Comparison of ENCODE assay signal across 8 cellular contexts in genomic region chr10:121975295-121976086, GRCh38. TPM values are rescaled to one million over a fixed set of nuclear protein-coding genes. Genes with fewer than 3 reads are reported as not detected.
DNase-seq lines count a peak whose midpoint lies in the region; ATAC-seq, FAIRE-seq and TF ChIP-seq lines count a peak whose summit lies in the region.

No MANE protein-coding gene starts in this region.

- H2AFZ ChIP-seq in astrocyte (ENCODE audit: low read depth, low read length), result peak overlapping the region; percentile 89

- peaks cover 10% of the 10 kb centered on the region for H4K20me1 ChIP-seq in astrocyte (ENCODE audit: insufficient read depth, low read length)

- H3K27me3 Mint-ChIP-seq in astrocyte (ENCODE audit: low read depth, unreplicated experiment), result peaks cover 2% of the 10 kb centered on the region

- no peak overlapping the region for H3K27ac Mint-ChIP-seq in astrocyte (ENCODE audit: unreplicated experiment)

- H3K9ac ChIP-seq in astrocyte (ENCODE audit: low read length), result peak overlapping the region; percentile 92

- FAIRE-seq in astrocyte (lab: Jason Lieb, UNC) (no peak), GM12892 (lab: Jason Lieb, UNC) (no peak), urothelium cell line (lab: Jason Lieb, UNC) (no peak)

- no peaks in the 10 kb centered on the region for H3K4me1 Mint-ChIP-seq in astrocyte (ENCODE audit: low read depth, unreplicated experiment)

- intact Hi-C loops in left lung (cut with DNase I), result no loop called here
- intact Hi-C loops in transverse colon (cut with DNase I; ENCODE audit: low total_unique reads), result loop anchor here (2.0 to 10.0 kb wide), 2 partner anchors 69 to 137 kb away; no protein-coding TSS in a partner anchor

- H3K4me3 ChIP-seq in astrocyte (ENCODE audit: insufficient read depth, low read depth, low read length) (peak overlapping the region; percentile 78), left lung (peak overlapping the region; percentile 83 to 89), transverse colon (peak overlapping the region in 3 of 4 donors; percentile 84 to 99 (median 99))

- H3K79me2 ChIP-seq in astrocyte (ENCODE audit: insufficient read depth, low read length), result peaks cover 13% of the 10 kb centered on the region

- no peak overlapping the region for H3K27ac ChIP-seq in astrocyte (ENCODE audit: low read depth, low read length)
- peak overlapping the region; percentile 93 to 96 for H3K27ac ChIP-seq in left lung
- H3K27ac ChIP-seq in transverse colon, result peak overlapping the region; percentile 98 to 100 (median 100)

- peak overlapping the region; percentile 75 for H3K4me3 Mint-ChIP-seq in astrocyte (ENCODE audit: unreplicated experiment)

- no peak for TF ChIP-seq EP300 in transverse colon (IDR thresholded peaks at IDR 0.05; ENCODE audit: low read depth)

- TF ChIP-seq CTCF in GM10266 (IDR thresholded peaks at IDR 0.05; ENCODE audit: control insufficient read depth, insufficient read depth, low read depth, missing control alignments) (no peak), astrocyte (IDR thresholded peaks at IDR 0.05; ENCODE audit: insufficient read depth, low read depth, low read length) (peak; percentile 35), left lung (IDR thresholded peaks at IDR 0.05) (peak in 1 of 2 donors; percentile 61), transverse colon (IDR thresholded peaks at IDR 0.05) (peak in 1 of 5 experiments; percentile 28)

- H3K4me1 ChIP-seq in astrocyte (ENCODE audit: insufficient read depth, low read length) (peaks cover 6% of the 10 kb centered on the region), left lung (peaks cover 8 to 29% of the 10 kb centered on the region in 2 donors), transverse colon (peaks cover 11 to 22% (median 19%) of the 10 kb centered on the region in 4 donors)

- H3K27me3 ChIP-seq in astrocyte (ENCODE audit: insufficient read depth, low read length), result no peaks in the 10 kb centered on the region
- H3K27me3 ChIP-seq in left lung, result no peaks in the 10 kb centered on the region
- no peaks in the 10 kb centered on the region for H3K27me3 ChIP-seq in transverse colon

- 38 to 72% methylated on average over 5 to 19 of the region's 21 CpGs for WGBS in transverse colon (ENCODE audit: low coverage in 1 of 2), 2 donors

- in situ Hi-C loops in transverse colon (cut with MboI; ENCODE audit: low pct_ligation_motif_present in 1 of 4, low pct_unique_long_range_greater_than_20kb in 1 of 4, low sequenced_read_pairs in 3 of 4), result no loop called here

- ATAC-seq in HG03460 (IDR thresholded peaks at IDR 0.05; ENCODE audit: unreplicated experiment), result peak; percentile 9
- ATAC-seq in left lung, result peak; percentile 16

- peaks cover 3% of the 10 kb centered on the region for H3K9me3 Mint-ChIP-seq in astrocyte (ENCODE audit: unreplicated experiment)

- DNase-seq in GM10266 (ENCODE audit: extremely low spot score) (peak; percentile 38), astrocyte (ENCODE audit: low read depth) (no peak), left lung (no peak), transverse colon (no peak), superior temporal gyrus (ENCODE audit: extremely low spot score) (no peak), GM12892 (ENCODE audit: insufficient read length) (no peak), urothelium cell line (ENCODE audit: low spot score) (no peak)

- no peaks in the 10 kb centered on the region for H3K9me3 ChIP-seq in astrocyte (ENCODE audit: insufficient read depth, low read depth, low read length)
- no peaks in the 10 kb centered on the region for H3K9me3 ChIP-seq in left lung
- H3K9me3 ChIP-seq in transverse colon, result no peaks in the 10 kb centered on the region

- no peaks in the 10 kb centered on the region for H3K36me3 Mint-ChIP-seq in astrocyte (ENCODE audit: low read depth, unreplicated experiment)

- H3K36me3 ChIP-seq in astrocyte (ENCODE audit: insufficient read depth, low read length) (no peaks in the 10 kb centered on the region), left lung (peaks cover 0 to 9% of the 10 kb centered on the region in 2 donors), transverse colon (peaks cover 0 to 6% (median 2%) of the 10 kb centered on the region in 4 donors)

- TF ChIP-seq POLR2A in transverse colon (IDR thresholded peaks at IDR 0.05) (no peak), GM12892 (IDR thresholded peaks at IDR 0.05; ENCODE audit: low read depth, low read length) (no peak)

- H3K4me2 ChIP-seq in astrocyte (ENCODE audit: low read length), result peak overlapping the region; percentile 87

RNA-seq across cellular contexts. Expression of gene NSMCE4A, which starts 0.5 kb away (rescaled TPM):
- total RNA-seq in astrocyte (9.5 and 13.1 TPM in 2 replicates), left lung (10 to 100 TPM; 26.2 to 36.1 TPM), transverse colon (100 to 1,000 TPM in 2 of 4 donors, 10 to 100 TPM in 2; 71.1 to 152 (median 92.7) TPM)
- 62.0 TPM for polyA plus RNA-seq in GM12892 (2012; ENCODE audit: missing spikeins)

RNA-seq across cellular contexts. Expression of gene TACC2, which starts 13.5 kb away (rescaled TPM):
- 16.5 and 22.0 TPM in 2 replicates for total RNA-seq in astrocyte
- 100 to 1,000 TPM; 166 to 193 TPM for total RNA-seq in left lung
- total RNA-seq in transverse colon, result 100 to 1,000 TPM in 2 of 4 donors, 10 to 100 TPM in 2; 65.9 to 178 (median 101) TPM
- polyA plus RNA-seq in GM12892 (2012; ENCODE audit: missing spikeins), result 0.02 TPM

RNA-seq across cellular contexts. Expression of gene ATE1, which starts 47.7 kb away (rescaled TPM):
- total RNA-seq in astrocyte (21.1 and 22.6 TPM in 2 replicates), left lung (10 to 100 TPM; 24.5 to 27.3 TPM), transverse colon (1,000 to 10,000 TPM in 1 of 4 donors, 10 to 100 TPM in 3; 25.3 to 1,446 (median 31.4) TPM)
- 13.3 TPM for polyA plus RNA-seq in GM12892 (2012; ENCODE audit: missing spikeins)
